Comparison of ENCODE assay signal across 9 cellular contexts in the genomic region with DNA sequence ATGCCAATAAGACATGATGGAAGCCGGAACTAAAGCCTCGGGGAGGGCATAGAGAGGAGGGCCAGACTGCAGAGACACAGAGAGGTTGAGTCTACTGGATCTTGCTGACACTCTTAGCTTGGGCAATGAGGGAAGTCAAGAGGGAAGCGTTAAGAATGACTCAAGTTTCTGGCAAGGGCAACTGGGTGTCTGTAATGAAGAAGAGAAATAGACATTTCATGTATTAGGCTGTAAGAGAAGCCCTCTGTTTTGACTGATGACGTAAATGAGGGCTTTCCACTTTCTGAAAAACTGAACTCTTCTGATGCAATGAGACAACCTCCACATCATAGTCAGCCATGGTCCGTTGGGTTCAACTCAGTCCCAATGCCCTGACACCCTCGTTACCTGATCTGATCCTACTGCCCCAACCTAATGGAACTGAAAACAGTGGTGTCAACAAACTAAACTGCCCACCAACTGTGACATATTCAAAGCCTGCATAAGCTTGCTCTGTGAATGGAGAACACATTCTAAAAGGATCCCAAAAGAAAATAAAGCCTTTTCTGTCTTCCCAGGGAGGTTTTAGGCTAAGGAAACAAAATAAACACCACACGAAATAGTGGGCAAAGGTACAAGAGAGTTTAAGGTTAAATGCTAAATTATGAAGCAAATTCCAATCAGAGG. TPM values are rescaled to one million over a fixed set of nuclear protein-coding genes. Genes with fewer than 3 reads are reported as not detected.
DNase-seq lines count a peak whose midpoint lies in the region; ATAC-seq and TF ChIP-seq lines count a peak whose summit lies in the region.
"Had no signal": no experiment of that assay in that cellular context is flagged by ENCODE, and none has a peak within 500 bp of the region (broad histone marks: within the 10 kb centered on the region; RNA-seq: fewer than 3 reads in every experiment).

No MANE protein-coding gene starts in this region.

- H3K9me3 Mint-ChIP-seq in progenitor cell of endocrine pancreas (ENCODE audit: low read depth) = peaks cover 14% of the 10 kb centered on the region
- peaks cover 21% of the 10 kb centered on the region for H3K9me3 Mint-ChIP-seq in nephron progenitor cell

- peaks cover 13% of the 10 kb centered on the region for H3K4me1 ChIP-seq in rectal smooth muscle tissue (ENCODE audit: control insufficient read depth, insufficient read depth, low read length)

- H3K27me3 ChIP-seq in rectal smooth muscle tissue (ENCODE audit: control insufficient read depth, insufficient read depth, low read length) = no peaks in the 10 kb centered on the region

- peaks cover 6% of the 10 kb centered on the region for H3K4me1 Mint-ChIP-seq in progenitor cell of endocrine pancreas (ENCODE audit: low read depth)
- H3K4me1 Mint-ChIP-seq in nephron progenitor cell = peaks cover 19% of the 10 kb centered on the region

- DNase-seq in EL (peak; percentile 64), SHP77 treated with DMSO at 0.1 percent for 48 hours (lab: John Stamatoyannopoulos, UW) (peak; percentile 6), fibroblast of the conjunctiva (ENCODE audit: low read depth) (peak; percentile 93), NCI-H187 treated with DMSO at 0.1 percent for 48 hours (lab: John Stamatoyannopoulos, UW) (no peak), progenitor cell of endocrine pancreas (ENCODE audit: low spot score, unreplicated experiment) (no peak), nephron progenitor cell (no peak)
- DNase-seq: stimulated activated CD4-positive, alpha-beta T cell treated with anti-CD3 and anti-CD28 coated beads, Interleukin-1b, Interleukin-23, amount 100 ng/mL, for 48 hours had no signal

- TF ChIP-seq CTCF in progenitor cell of endocrine pancreas (IDR thresholded peaks at IDR 0.05; ENCODE audit: unreplicated experiment) (no peak), nephron progenitor cell (IDR thresholded peaks at IDR 0.05) (no peak)

- peak overlapping the region; percentile 54 for H3K4me3 ChIP-seq in rectal smooth muscle tissue (ENCODE audit: low read length)

- no peak for ATAC-seq in HG02938 (IDR thresholded peaks at IDR 0.05; ENCODE audit: unreplicated experiment)

- H3K27ac Mint-ChIP-seq in progenitor cell of endocrine pancreas = no peak overlapping the region
- H3K27ac Mint-ChIP-seq in nephron progenitor cell = no peak overlapping the region

- H3K4me3 Mint-ChIP-seq in progenitor cell of endocrine pancreas (ENCODE audit: low read depth) (no peak overlapping the region), nephron progenitor cell (no peak overlapping the region)

- no peaks in the 10 kb centered on the region for H3K36me3 ChIP-seq in rectal smooth muscle tissue (ENCODE audit: control insufficient read depth, insufficient read depth, low read length)

- no peak overlapping the region for H3K9ac ChIP-seq in rectal smooth muscle tissue (ENCODE audit: low read length)

- no peaks in the 10 kb centered on the region for H3K36me3 Mint-ChIP-seq in progenitor cell of endocrine pancreas (ENCODE audit: insufficient read depth)
- H3K36me3 Mint-ChIP-seq in nephron progenitor cell (ENCODE audit: low read depth) = peaks cover 9% of the 10 kb centered on the region

- H3K27me3 Mint-ChIP-seq in progenitor cell of endocrine pancreas = no peaks in the 10 kb centered on the region
- H3K27me3 Mint-ChIP-seq in nephron progenitor cell (ENCODE audit: low read depth, poor library complexity) = peaks cover 5% of the 10 kb centered on the region

- peak overlapping the region; percentile 93 for H3K27ac ChIP-seq in rectal smooth muscle tissue (ENCODE audit: low read depth, low read length)

RNA-seq across cellular contexts. Expression of a gene that starts 45.8 kb away (rescaled TPM):
- 203 and 212 TPM in 2 replicates for total RNA-seq in progenitor cell of endocrine pancreas

Comparison
In these comparisons a context has a peak if more than half of its experiments do, and no peak if none do; other contexts are left out.
1. DNase-seq: peak in EL (single experiment), SHP77 treated with DMSO at 0.1 percent for 48 hours (single experiment) and fibroblast of the conjunctiva (single experiment); none in NCI-H187 treated with DMSO at 0.1 percent for 48 hours (single experiment), progenitor cell of endocrine pancreas (single experiment) and nephron progenitor cell (single experiment).